In genomic region chr6:43075791-43076092, GRCh38 we compare ENCODE assay signal across 6 cellular contexts. TPM values are rescaled to one million over a fixed set of nuclear protein-coding genes. Genes with fewer than 3 reads are reported as not detected.
A peak's percentile ranks its signal among the peaks of the same experiment; 100 is the strongest.
DNase-seq lines count a peak whose midpoint lies in the region; ATAC-seq and TF ChIP-seq lines count a peak whose summit lies in the region.

No MANE protein-coding gene starts in this region.

- peak overlapping the region; percentile 49 to 64 (median 59) for H3K4me3 ChIP-seq in esophagus muscularis mucosa
- H3K4me3 ChIP-seq in testis: peak overlapping the region; percentile 34 to 58

- peak in 1 of 2 donors; percentile 23 for ATAC-seq in activated T-cell treated with anti-CD3 and anti-CD28 coated beads, Interleukin-2, amount 50 U/mL, for 72 hours (replicated peaks in 1 of 2)
- no peak for ATAC-seq in left colon

- peaks cover 20% of the 10 kb centered on the region for H3K27me3 Mint-ChIP-seq in activated T-cell treated with anti-CD3 and anti-CD28 coated beads, Interleukin-2, amount 50 U/mL, for 72 hours (ENCODE audit: low read depth)

- H3K36me3 ChIP-seq in esophagus muscularis mucosa (peaks cover 7 to 43% (median 41%) of the 10 kb centered on the region in 4 donors), testis (ENCODE audit: low read depth, missing control alignments) (no peaks in the 10 kb centered on the region)

- H3K27me3 ChIP-seq in esophagus muscularis mucosa: peaks cover 0 to 28% (median 5%) of the 10 kb centered on the region in 4 donors
- H3K27me3 ChIP-seq in testis: no peaks in the 10 kb centered on the region

- H3K4me1 ChIP-seq in esophagus muscularis mucosa: peaks cover 8 to 26% (median 23%) of the 10 kb centered on the region in 4 donors
- peaks cover 16% of the 10 kb centered on the region for H3K4me1 ChIP-seq in testis

- H3K27ac Mint-ChIP-seq in activated T-cell treated with anti-CD3 and anti-CD28 coated beads, Interleukin-2, amount 50 U/mL, for 72 hours: no peak overlapping the region

- no peak for TF ChIP-seq EP300 in esophagus muscularis mucosa (IDR thresholded peaks at IDR 0.05)

- TF ChIP-seq CTCF in esophagus muscularis mucosa (IDR thresholded peaks at IDR 0.05) (no peak), testis (IDR thresholded peaks at IDR 0.05) (no peak)

- 15% methylated on average over 7 of the region's 7 CpGs for WGBS in esophagus muscularis mucosa
- WGBS in testis, 2 donors: 0 to 3% methylated on average over 2 to 6 of the region's 7 CpGs

- no peaks in the 10 kb centered on the region for H3K9me3 Mint-ChIP-seq in activated T-cell treated with anti-CD3 and anti-CD28 coated beads, Interleukin-2, amount 50 U/mL, for 72 hours

- H3K4me3 Mint-ChIP-seq in activated T-cell treated with anti-CD3 and anti-CD28 coated beads, Interleukin-2, amount 50 U/mL, for 72 hours: peak overlapping the region; percentile 42 to 74

- no peak for DNase-seq in activated T-cell treated with anti-CD3 and anti-CD28 coated beads, Interleukin-2, amount 50 U/mL, for 72 hours
- DNase-seq in activated T-cell treated with anti-CD3 and anti-CD28 coated beads for 4 hours (no peak), esophagus muscularis mucosa (ENCODE audit: extremely low spot score) (no peak), testis (no peak), left colon (no peak)
- DNase-seq in activated CD8-positive, alpha-beta memory T cell treated with anti-CD3 and anti-CD28 coated beads, Interleukin-2, amount 50 U/mL, for 4 hours: no peak

- H3K27ac ChIP-seq in esophagus muscularis mucosa (replicated peaks in 1 of 4) (no peak overlapping the region), testis (peak overlapping the region; percentile 44 to 59)

- H3K9me3 ChIP-seq in esophagus muscularis mucosa (no peaks in the 10 kb centered on the region), testis (no peaks in the 10 kb centered on the region)

- TF ChIP-seq POLR2A in esophagus muscularis mucosa (IDR thresholded peaks at IDR 0.05; ENCODE audit: low read depth) (no peak), testis (IDR thresholded peaks at IDR 0.05) (no peak)

- H3K4me1 Mint-ChIP-seq in activated T-cell treated with anti-CD3 and anti-CD28 coated beads, Interleukin-2, amount 50 U/mL, for 72 hours (ENCODE audit: low read depth): no peaks in the 10 kb centered on the region

- intact Hi-C loops in esophagus muscularis mucosa (cut with DNase I) (loop anchor here (5.0 kb wide), 1 partner anchor 52 kb away; no protein-coding TSS in a partner anchor), testis (cut with DNase I; ENCODE audit: low total_unique reads) (loop anchor here (10.0 kb wide), 1 partner anchor 59 kb away; no protein-coding TSS in a partner anchor), left colon (cut with DNase I, micrococcal nuclease) (loop anchor here in 1 of 2 donors (10.0 kb wide), 1 partner anchor 49 kb away; no protein-coding TSS in a partner anchor)

- H3K36me3 Mint-ChIP-seq in activated T-cell treated with anti-CD3 and anti-CD28 coated beads, Interleukin-2, amount 50 U/mL, for 72 hours (ENCODE audit: insufficient read depth in 2 of 2): peaks cover 0 to 2% of the 10 kb centered on the region in 2 donors

RNA-seq across cellular contexts. Expression of gene PTK7, which starts 0.4 kb away (rescaled TPM):
- 1 to 10 TPM; 2.8 to 7.8 TPM for total RNA-seq in activated T-cell treated with anti-CD3 and anti-CD28 coated beads, Interleukin-2, amount 50 U/mL, for 72 hours
- total RNA-seq in esophagus muscularis mucosa: 10 to 100 TPM in 1 of 4 donors, 1 to 10 TPM in 3; 6.8 to 10.8 (median 8.0) TPM
- 10 to 100 TPM; 58.8 to 68.7 TPM for total RNA-seq in testis
- polyA plus RNA-seq in testis (ENCODE audit: insufficient read depth, low read depth, low replicate concordance): 60.8 TPM
- 1 to 10 TPM; 8.0 to 9.7 TPM for total RNA-seq in left colon

RNA-seq across cellular contexts. Expression of gene KLC4, which starts 16.3 kb away (rescaled TPM):
- 10 to 100 TPM; 36.9 to 37.4 TPM for total RNA-seq in activated T-cell treated with anti-CD3 and anti-CD28 coated beads, Interleukin-2, amount 50 U/mL, for 72 hours
- total RNA-seq in esophagus muscularis mucosa: 10 to 100 TPM; 22.9 to 37.4 (median 27.4) TPM
- 10 to 100 TPM; 41.1 to 49.4 TPM for total RNA-seq in testis
- 63.1 TPM for polyA plus RNA-seq in testis (ENCODE audit: insufficient read depth, low read depth, low replicate concordance)
- total RNA-seq in left colon: 100 to 1,000 TPM; 109 to 122 TPM

RNA-seq across cellular contexts. Expression of gene MRPL2, which starts 16.5 kb away (rescaled TPM):
- 10 to 100 TPM; 85.0 to 85.7 TPM for total RNA-seq in activated T-cell treated with anti-CD3 and anti-CD28 coated beads, Interleukin-2, amount 50 U/mL, for 72 hours
- total RNA-seq in esophagus muscularis mucosa (10 to 100 TPM; 25.2 to 43.6 (median 28.1) TPM), testis (10 to 100 TPM; 37.2 to 54.8 TPM), left colon (10 to 100 TPM; 62.5 to 75.0 TPM)
- polyA plus RNA-seq in testis (ENCODE audit: insufficient read depth, low read depth, low replicate concordance): 72.8 TPM

RNA-seq across cellular contexts. Expression of gene CUL7, which starts 22.1 kb away (rescaled TPM):
- 10 to 100 TPM; 16.8 to 19.7 TPM for total RNA-seq in activated T-cell treated with anti-CD3 and anti-CD28 coated beads, Interleukin-2, amount 50 U/mL, for 72 hours
- total RNA-seq in esophagus muscularis mucosa: 10 to 100 TPM in 3 of 4 donors, 1 to 10 TPM in 1; 8.4 to 19.6 (median 14.4) TPM
- 10 to 100 TPM; 23.9 to 31.5 TPM for total RNA-seq in testis
- polyA plus RNA-seq in testis (ENCODE audit: insufficient read depth, low read depth, low replicate concordance): 16.6 TPM
- total RNA-seq in left colon: 10 to 100 TPM; 14.9 to 15.3 TPM

RNA-seq across cellular contexts. Expression of gene RRP36, which starts 54.3 kb away (rescaled TPM):
- 10 to 100 TPM; 43.4 to 54.2 TPM for total RNA-seq in activated T-cell treated with anti-CD3 and anti-CD28 coated beads, Interleukin-2, amount 50 U/mL, for 72 hours
- total RNA-seq in esophagus muscularis mucosa (10 to 100 TPM; 43.2 to 65.2 (median 51.4) TPM), testis (10 to 100 TPM; 34.2 to 49.5 TPM), left colon (10 to 100 TPM; 33.6 to 45.8 TPM)
- polyA plus RNA-seq in testis (ENCODE audit: insufficient read depth, low read depth, low replicate concordance): 39.9 TPM

Comparison
In these comparisons a context has a peak if more than half of its experiments do, and no peak if none do; other contexts are left out.
1. H3K27ac ChIP-seq: peak in testis (2 of 2); none in esophagus muscularis mucosa (0 of 4).
2. RNA of gene PTK7, which starts 0.4 kb away (total RNA-seq): 58.8 to 68.7 TPM in testis; 8.0 to 9.7 TPM in left colon, 6.8 to 10.8 TPM in esophagus muscularis mucosa and 2.8 to 7.8 TPM in activated T-cell treated with anti-CD3 and anti-CD28 coated beads, Interleukin-2, amount 50 U/mL, for 72 hours; every median in the first group is over 4 times any median in the second.